Comparison of ENCODE assay signal across 1 cellular context in genomic region chr6:52326540-52327364, GRCh38.
TF ChIP-seq lines count a peak whose summit lies in the region.

No MANE protein-coding gene starts in this region.

TF ChIP-seq in K562, 482 proteins besides CTCF, POLR2A, EP300 and RAD21:
- TF ChIP-seq EZH2 (IDR thresholded peaks at IDR 0.05; ENCODE audit: borderline replicate concordance, low read depth, low read length) (no peak), VEZF1 (CRISPR knock-in tag; IDR thresholded peaks at IDR 0.05) (no peak), MLX (CRISPR knock-in tag; conservative IDR thresholded peaks at IDR 0.05) (no peak), KDM5B (IDR thresholded peaks at IDR 0.05; ENCODE audit: insufficient replicate concordance, low read depth, low read length) (no peak), ZNF212 (CRISPR knock-in tag; IDR thresholded peaks at IDR 0.05) (no peak), BRD4 (IDR thresholded peaks at IDR 0.05) (no peak), ZNF217 (CRISPR knock-in tag; IDR thresholded peaks at IDR 0.05) (no peak), CTBP1 (IDR thresholded peaks at IDR 0.05; ENCODE audit: borderline replicate concordance) (no peak), POLR2B (IDR thresholded peaks at IDR 0.05; ENCODE audit: low read depth, partially characterized antibody) (no peak), ZFP91 (CRISPR knock-in tag; IDR thresholded peaks at IDR 0.05) (no peak), MTF1 (CRISPR knock-in tag; IDR thresholded peaks at IDR 0.05; ENCODE audit: borderline replicate concordance) (no peak), RBM34 (IDR thresholded peaks at IDR 0.05; ENCODE audit: borderline replicate concordance, insufficient read depth, low read length) (no peak)
